ENCODE assay signal across 20 cellular contexts in genomic region chr11:35290876-35291275, GRCh38.
A peak's percentile ranks its signal among the peaks of the same experiment; 100 is the strongest.
DNase-seq lines count a peak whose midpoint lies in the region; ATAC-seq and TF ChIP-seq lines count a peak whose summit lies in the region.
"Had no signal": no experiment of that assay in that cellular context is flagged by ENCODE, and none has a peak within 500 bp of the region (broad histone marks: within the 10 kb centered on the region; RNA-seq: fewer than 3 reads in every experiment).

No MANE protein-coding gene starts in this region.

- H3K27ac ChIP-seq in GM23338 (ENCODE audit: low read depth): no peak overlapping the region
- no peak overlapping the region for H3K27ac ChIP-seq in mesenchymal stem cell (ENCODE audit: low read length, poor library complexity, severe bottlenecking)
- H3K27ac ChIP-seq: SK-N-MC had no signal

- H3K9me2 ChIP-seq in GM23338 (ENCODE audit: insufficient read depth): peaks cover 22% of the 10 kb centered on the region; the same call in 1 of the 2 replicates

- no peak overlapping the region for H3K4ac ChIP-seq in mesenchymal stem cell (ENCODE audit: low read depth in 1 of 2, low read length in 2 of 2)

- DNase-seq in GM23338 (ENCODE audit: low spot score) (no peak), HFFc6 (no peak), RPMI8226 (peak; percentile 51), mesenchymal stem cell (no peak), foreskin melanocyte (no peak), T-helper 9 cell (no peak)
- DNase-seq: BE2C; CD4-positive, alpha-beta memory T cell; DND-41; GF-D8; GOT3; Kasumi-1; NCI-H1436 treated with DMSO at 0.1 percent for 48 hours; NCI-H2081 treated with DMSO at 0.1 percent for 48 hours; NCI-H226; NCI-H526 treated with DMSO at 0.1 percent for 48 hours; NK-92 treated with Interleukin-12 subunit alpha and Interleukin-12 subunit beta, amount 100 ng/mL, for 24 hours; OCI-M1 had no signal

- H3F3A ChIP-seq in GM23338 (replicated peaks; ENCODE audit: low read depth): no peaks in the 10 kb centered on the region

- no peaks in the 10 kb centered on the region for H3K9me3 ChIP-seq in mesenchymal stem cell (ENCODE audit: control insufficient read depth, low read length)
- H3K9me3 ChIP-seq: BE2C had no signal

- H3K27me3 ChIP-seq in GM23338 (ENCODE audit: insufficient read depth) (no peaks in the 10 kb centered on the region), mesenchymal stem cell (ENCODE audit: control insufficient read depth in 1 of 2, insufficient read depth in 1 of 2, low read length in 2 of 2) (no peaks in the 10 kb centered on the region)
- H3K27me3 ChIP-seq: BE2C had no signal

- no peak overlapping the region for H3K23ac ChIP-seq in mesenchymal stem cell (ENCODE audit: low read length in 2 of 2)

- H3K4me1 ChIP-seq in GM23338 (ENCODE audit: insufficient read depth) (no peaks in the 10 kb centered on the region), mesenchymal stem cell (ENCODE audit: control insufficient read depth, insufficient read depth, low read depth, low read length) (peaks cover 1% of the 10 kb centered on the region)
- H3K4me1 ChIP-seq: BE2C had no signal

- H3K4me2 ChIP-seq in GM23338 (no peak overlapping the region), mesenchymal stem cell (ENCODE audit: low read length, poor library complexity, severe bottlenecking) (no peak overlapping the region)

- H2AK5ac ChIP-seq in mesenchymal stem cell (ENCODE audit: low read length, severe bottlenecking): no peak overlapping the region

- H3K27ac Mint-ChIP-seq in GM23338 (no peak overlapping the region), HFFc6 (peak overlapping the region; percentile 96; the same call in 1 of the 2 replicates)

- no peaks in the 10 kb centered on the region for H3K79me1 ChIP-seq in mesenchymal stem cell (replicated peaks; ENCODE audit: low read length, poor library complexity, severe bottlenecking)

- H3K79me2 ChIP-seq in GM23338 (replicated peaks; ENCODE audit: insufficient read depth): no peaks in the 10 kb centered on the region

- H4K20me1 ChIP-seq in GM23338 (replicated peaks; ENCODE audit: insufficient read depth): no peaks in the 10 kb centered on the region

- no peak overlapping the region for H2BK15ac ChIP-seq in mesenchymal stem cell (ENCODE audit: low read depth, poor library complexity, severe bottlenecking)

- H3K4me1 Mint-ChIP-seq in GM23338: 0 out of 3 replicates have a peak, but pooled peaks cover under 1% of the 10 kb centered on the region
- H3K4me1 Mint-ChIP-seq in HFFc6 (ENCODE audit: low read depth): peaks cover 59% of the 10 kb centered on the region

- H3K36me3 Mint-ChIP-seq in GM23338 (ENCODE audit: low read depth) (no peaks in the 10 kb centered on the region), HFFc6 (ENCODE audit: low read depth) (peaks cover 11% of the 10 kb centered on the region; the same call in 1 of the 2 replicates)
- H3K36me3 Mint-ChIP-seq: CD4-positive, alpha-beta memory T cell had no signal

- H3K9me3 Mint-ChIP-seq in GM23338 (no peaks in the 10 kb centered on the region), HFFc6 (no peaks in the 10 kb centered on the region)
- H3K9me3 Mint-ChIP-seq: CD4-positive, alpha-beta memory T cell had no signal

- H3K27me3 Mint-ChIP-seq in GM23338 (ENCODE audit: insufficient read depth, low read depth, poor library complexity): no peaks in the 10 kb centered on the region
- no peaks in the 10 kb centered on the region for H3K27me3 Mint-ChIP-seq in HFFc6 (ENCODE audit: insufficient read depth)
- H3K27me3 Mint-ChIP-seq: CD4-positive, alpha-beta memory T cell had no signal

- no peak overlapping the region for H2BK120ac ChIP-seq in mesenchymal stem cell (ENCODE audit: low read depth, low read length)

- H3K4me3 Mint-ChIP-seq in GM23338: no peak overlapping the region
- no peak overlapping the region for H3K4me3 Mint-ChIP-seq in HFFc6
- H3K4me3 Mint-ChIP-seq: CD4-positive, alpha-beta memory T cell had no signal

- H4K8ac ChIP-seq in mesenchymal stem cell (ENCODE audit: low read length): peak overlapping the region; percentile 76

- H3K9ac ChIP-seq in mesenchymal stem cell (ENCODE audit: low read length): no peak overlapping the region

- H3K36me3 ChIP-seq in GM23338 (ENCODE audit: insufficient read depth) (no peaks in the 10 kb centered on the region), mesenchymal stem cell (ENCODE audit: control insufficient read depth in 1 of 2, insufficient read depth in 2 of 2, low read depth in 1 of 2, low read length in 2 of 2) (peaks cover 0 to 23% of the 10 kb centered on the region in 2 experiments)
- H3K36me3 ChIP-seq: BE2C had no signal

- WGBS in mesenchymal stem cell: 90% methylated on average over 3 of the region's 3 CpGs

- H4K91ac ChIP-seq in mesenchymal stem cell (ENCODE audit: low read length): peak overlapping the region; percentile 82

- H2AFZ ChIP-seq in GM23338 (no peak overlapping the region), mesenchymal stem cell (ENCODE audit: low read depth, low read length) (no peak overlapping the region)

- no peak overlapping the region for H2BK12ac ChIP-seq in mesenchymal stem cell (ENCODE audit: low read length in 2 of 2)

- ATAC-seq in GM23338: peak; percentile 36; the same call in 2 of the 3 replicates
- no peak for ATAC-seq in HG03025 (IDR thresholded peaks at IDR 0.05; ENCODE audit: low FRiP score, unreplicated experiment)

- H2BK5ac ChIP-seq in mesenchymal stem cell (ENCODE audit: low read depth, low read length, poor library complexity, severe bottlenecking): no peak overlapping the region

- H3K14ac ChIP-seq in mesenchymal stem cell (ENCODE audit: low read length in 2 of 2): no peak overlapping the region

- TF ChIP-seq CTCF in GM23338 (conservative IDR thresholded peaks at IDR 0.05; ENCODE audit: low read depth in 2 of 2) (no peak), HFFc6 (IDR thresholded peaks at IDR 0.05) (no peak)

- H3K4me3 ChIP-seq in GM23338 (no peak overlapping the region), mesenchymal stem cell (ENCODE audit: insufficient read depth in 1 of 2, low read depth in 1 of 2, low read length in 2 of 2) (no peak overlapping the region)
- H3K4me3 ChIP-seq: SK-N-MC had no signal

- no peak overlapping the region for H3K18ac ChIP-seq in mesenchymal stem cell (ENCODE audit: low read depth in 1 of 2, low read length in 2 of 2)

TF ChIP-seq in GM23338, 12 proteins besides CTCF, POLR2A, EP300 and RAD21 (continues in another document):
- TF ChIP-seq ZNF331 (CRISPR knock-in tag; IDR thresholded peaks at IDR 0.05; ENCODE audit: low read depth): no peak
- no peak for TF ChIP-seq ZNF114 (CRISPR knock-in tag; IDR thresholded peaks at IDR 0.05)
- TF ChIP-seq NANOG (IDR thresholded peaks at IDR 0.05; ENCODE audit: borderline replicate concordance): no peak
- no peak for TF ChIP-seq EZH2 (IDR thresholded peaks at IDR 0.05; ENCODE audit: low read depth, unreplicated experiment)
- TF ChIP-seq STAT1 (IDR thresholded peaks at IDR 0.05; ENCODE audit: unreplicated experiment): no peak
- TF ChIP-seq JUNB (IDR thresholded peaks at IDR 0.05; ENCODE audit: unreplicated experiment): no peak
